In the genomic region with DNA sequence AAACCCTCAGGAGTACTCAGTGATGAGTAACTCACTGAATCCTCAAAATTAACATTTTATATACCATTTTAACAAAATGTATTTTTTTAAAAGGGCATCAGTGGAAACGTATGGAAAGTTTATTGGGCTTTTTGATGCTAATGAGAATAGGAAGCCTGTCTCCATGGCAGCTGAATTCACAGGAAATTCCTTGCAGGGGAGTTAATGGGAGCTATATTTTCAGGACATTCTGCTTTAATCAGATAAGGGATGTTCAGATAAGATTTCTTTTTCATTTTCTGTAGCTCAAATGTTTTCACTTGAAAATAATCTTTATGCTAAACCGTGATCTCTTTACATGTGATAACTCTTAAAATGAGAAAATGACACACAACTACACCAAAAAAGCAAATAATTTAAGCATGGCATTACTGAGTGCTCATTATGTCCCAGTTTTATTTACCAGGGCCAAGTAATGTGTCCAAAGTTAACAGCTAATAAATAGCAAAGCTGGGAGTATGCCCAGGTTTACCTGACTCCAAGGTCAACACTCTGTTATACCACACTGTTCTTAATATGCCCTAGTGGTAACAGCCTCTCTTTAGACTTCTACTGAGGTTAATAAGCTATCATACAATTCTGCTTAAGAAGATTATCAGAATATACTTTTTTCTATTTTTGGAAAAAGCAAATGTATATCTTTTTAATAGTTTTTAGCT, we compare ENCODE assay signal across 1 cellular context.
TF ChIP-seq lines count a peak whose summit lies in the region.

No MANE protein-coding gene starts in this region.

TF ChIP-seq in SK-N-SH treated with all-trans-retinoic acid at 6 μM for 48 hours, 23 proteins besides CTCF, POLR2A, EP300 and RAD21 (continued from another document):
- TF ChIP-seq, protein P1, sequence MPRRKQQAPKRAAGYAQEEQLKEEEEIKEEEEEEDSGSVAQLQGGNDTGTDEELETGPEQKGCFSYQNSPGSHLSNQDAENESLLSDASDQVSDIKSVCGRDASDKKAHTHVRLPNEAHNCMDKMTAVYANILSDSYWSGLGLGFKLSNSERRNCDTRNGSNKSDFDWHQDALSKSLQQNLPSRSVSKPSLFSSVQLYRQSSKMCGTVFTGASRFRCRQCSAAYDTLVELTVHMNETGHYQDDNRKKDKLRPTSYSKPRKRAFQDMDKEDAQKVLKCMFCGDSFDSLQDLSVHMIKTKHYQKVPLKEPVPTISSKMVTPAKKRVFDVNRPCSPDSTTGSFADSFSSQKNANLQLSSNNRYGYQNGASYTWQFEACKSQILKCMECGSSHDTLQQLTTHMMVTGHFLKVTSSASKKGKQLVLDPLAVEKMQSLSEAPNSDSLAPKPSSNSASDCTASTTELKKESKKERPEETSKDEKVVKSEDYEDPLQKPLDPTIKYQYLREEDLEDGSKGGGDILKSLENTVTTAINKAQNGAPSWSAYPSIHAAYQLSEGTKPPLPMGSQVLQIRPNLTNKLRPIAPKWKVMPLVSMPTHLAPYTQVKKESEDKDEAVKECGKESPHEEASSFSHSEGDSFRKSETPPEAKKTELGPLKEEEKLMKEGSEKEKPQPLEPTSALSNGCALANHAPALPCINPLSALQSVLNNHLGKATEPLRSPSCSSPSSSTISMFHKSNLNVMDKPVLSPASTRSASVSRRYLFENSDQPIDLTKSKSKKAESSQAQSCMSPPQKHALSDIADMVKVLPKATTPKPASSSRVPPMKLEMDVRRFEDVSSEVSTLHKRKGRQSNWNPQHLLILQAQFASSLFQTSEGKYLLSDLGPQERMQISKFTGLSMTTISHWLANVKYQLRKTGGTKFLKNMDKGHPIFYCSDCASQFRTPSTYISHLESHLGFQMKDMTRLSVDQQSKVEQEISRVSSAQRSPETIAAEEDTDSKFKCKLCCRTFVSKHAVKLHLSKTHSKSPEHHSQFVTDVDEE (CRISPR knock-in tag; IDR thresholded peaks at IDR 0.05): no peak
- TF ChIP-seq ZNF565 (CRISPR knock-in tag; conservative IDR thresholded peaks at IDR 0.05; ENCODE audit: low read depth): no peak
- no peak for TF ChIP-seq ZNF70 (CRISPR knock-in tag; IDR thresholded peaks at IDR 0.05)
- TF ChIP-seq ZC3H10 (CRISPR knock-in tag; IDR thresholded peaks at IDR 0.05): no peak
- TF ChIP-seq OSR1 (CRISPR knock-in tag; IDR thresholded peaks at IDR 0.05): no peak
TF ChIP-seq in SK-N-SH treated with all-trans-retinoic acid at 6 μM for 48 hours: peak in this region for 0.
